In the genomic region with DNA sequence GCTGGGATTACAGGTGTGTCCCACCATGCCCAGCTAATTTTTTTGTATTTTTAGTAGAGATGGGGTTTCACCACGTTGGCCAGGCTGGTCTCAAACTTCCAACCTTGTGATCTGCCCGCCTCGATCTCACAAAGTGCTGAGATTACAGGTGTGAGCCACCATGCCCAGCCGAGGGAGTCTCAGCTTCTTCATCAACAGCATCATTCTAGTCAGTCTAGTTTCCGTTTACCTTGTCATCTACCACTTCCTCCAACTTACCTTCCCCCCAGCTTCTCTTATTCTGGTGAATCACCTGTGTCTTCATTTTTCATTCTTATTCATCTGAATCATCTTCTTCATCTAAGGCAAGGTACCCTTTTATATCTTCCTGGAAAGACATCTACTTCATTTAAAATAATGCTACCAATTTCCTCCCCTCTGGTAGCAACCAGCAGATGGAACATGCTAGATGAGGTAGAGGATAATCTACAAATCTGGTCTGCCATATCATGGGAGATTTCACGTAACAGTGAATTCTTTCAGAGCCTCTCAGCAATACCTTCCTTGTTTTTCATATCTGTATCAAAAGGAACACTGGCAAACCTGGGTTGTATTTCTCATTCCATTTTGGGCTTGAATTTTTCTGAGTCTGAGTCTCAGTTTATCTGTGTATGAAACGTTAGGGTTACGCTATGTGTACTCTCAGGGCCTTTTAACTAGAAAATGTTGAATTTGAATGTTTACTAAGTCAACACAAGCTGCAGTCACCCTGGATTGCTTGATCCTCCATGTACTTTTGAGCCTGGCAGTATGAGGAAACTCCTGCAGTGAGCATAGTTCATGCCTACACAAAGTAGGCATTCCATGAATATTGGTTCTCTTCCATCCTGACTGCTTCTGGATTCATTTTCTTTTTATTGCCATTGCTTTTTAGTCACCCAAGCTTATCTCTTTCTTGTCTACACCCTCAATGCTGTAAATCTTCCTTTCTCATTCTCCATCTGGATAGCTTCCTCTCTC, we compare ENCODE assay signal across 11 cellular contexts. TPM values are rescaled to one million over a fixed set of nuclear protein-coding genes. Genes with fewer than 3 reads are reported as not detected.
A peak's percentile ranks its signal among the peaks of the same experiment; 100 is the strongest.
DNase-seq lines count a peak whose midpoint lies in the region; ATAC-seq and TF ChIP-seq lines count a peak whose summit lies in the region.
"Had no signal": no experiment of that assay in that cellular context is flagged by ENCODE, and none has a peak within 500 bp of the region (broad histone marks: within the 10 kb centered on the region; RNA-seq: fewer than 3 reads in every experiment).

No MANE protein-coding gene starts in this region.

- no peaks in the 10 kb centered on the region for H3K9me3 ChIP-seq in left ventricle myocardium inferior (replicated peaks)
- H3K9me3 ChIP-seq in aorta (ENCODE audit: control insufficient read depth, low read length) = no peaks in the 10 kb centered on the region
- no peaks in the 10 kb centered on the region for H3K9me3 ChIP-seq in neural progenitor cell (ENCODE audit: low read depth)
- H3K9me3 ChIP-seq: ovary had no signal

- no peaks in the 10 kb centered on the region for H3K27me3 ChIP-seq in left ventricle myocardium inferior (ENCODE audit: low read depth)
- H3K27me3 ChIP-seq in aorta (ENCODE audit: control insufficient read depth in 1 of 2, insufficient read depth in 2 of 2, low read length in 1 of 2) = no peaks in the 10 kb centered on the region
- H3K27me3 ChIP-seq in neural progenitor cell = no peaks in the 10 kb centered on the region
- H3K27me3 ChIP-seq: ovary had no signal

- H3K27ac ChIP-seq in left ventricle myocardium inferior (replicated peaks) (peak overlapping the region; percentile 75), aorta (ENCODE audit: low read depth in 1 of 2, low read length in 2 of 2) (peak overlapping the region; percentile 70 to 87), neural progenitor cell (no peak overlapping the region)
- H3K27ac ChIP-seq: ovary had no signal

- H3F3A ChIP-seq in neural progenitor cell (ENCODE audit: low read depth) = no peaks in the 10 kb centered on the region

- no peak overlapping the region for H3K4me2 ChIP-seq in neural progenitor cell

- ATAC-seq in Right ventricle myocardium superior (ENCODE audit: poor library complexity) (no peak), aorta (ENCODE audit: low FRiP score) (no peak)
- ATAC-seq: GM12878, HCT116 had no signal

- H3K9me3 Mint-ChIP-seq in activated naive CD8-positive, alpha-beta T cell treated with anti-CD3 and anti-CD28 coated beads for 36 hours = peaks cover 2% of the 10 kb centered on the region
- H3K9me3 Mint-ChIP-seq in osteocyte (ENCODE audit: unreplicated experiment) (no peaks in the 10 kb centered on the region), neural progenitor cell (no peaks in the 10 kb centered on the region), glutamatergic neuron (ENCODE audit: unreplicated experiment) (no peaks in the 10 kb centered on the region)

- H3K4me3 Mint-ChIP-seq in activated naive CD8-positive, alpha-beta T cell treated with anti-CD3 and anti-CD28 coated beads for 36 hours = peak overlapping the region; percentile 29
- H3K4me3 Mint-ChIP-seq in osteocyte (ENCODE audit: unreplicated experiment) (no peak overlapping the region), neural progenitor cell (no peak overlapping the region), glutamatergic neuron (ENCODE audit: unreplicated experiment) (no peak overlapping the region)

- no peak overlapping the region for H3K9ac ChIP-seq in neural progenitor cell

- no peak overlapping the region for H3K4me3 ChIP-seq in left ventricle myocardium inferior
- H3K4me3 ChIP-seq in aorta (ENCODE audit: low read length in 2 of 2) = no peak overlapping the region
- no peak overlapping the region for H3K4me3 ChIP-seq in neural progenitor cell
- H3K4me3 ChIP-seq: GM12878, ovary had no signal

- intact Hi-C loops in left ventricle myocardium inferior (cut with micrococcal nuclease) (no loop called here), Right ventricle myocardium superior (cut with DNase I) (no loop called here), aorta (cut with DNase I) (no loop called here)

- H3K4me1 Mint-ChIP-seq in activated naive CD8-positive, alpha-beta T cell treated with anti-CD3 and anti-CD28 coated beads for 36 hours = peaks cover 34% of the 10 kb centered on the region
- H3K4me1 Mint-ChIP-seq in osteocyte (ENCODE audit: unreplicated experiment) (peaks cover 43% of the 10 kb centered on the region), neural progenitor cell (peaks cover 29% of the 10 kb centered on the region), glutamatergic neuron (ENCODE audit: low read depth, unreplicated experiment) (peaks cover 8% of the 10 kb centered on the region)

- peaks cover 18% of the 10 kb centered on the region for H3K36me3 Mint-ChIP-seq in activated naive CD8-positive, alpha-beta T cell treated with anti-CD3 and anti-CD28 coated beads for 36 hours
- H3K36me3 Mint-ChIP-seq in osteocyte (ENCODE audit: unreplicated experiment) (peaks cover 3% of the 10 kb centered on the region), neural progenitor cell (peaks cover 18% of the 10 kb centered on the region), glutamatergic neuron (ENCODE audit: unreplicated experiment) (no peaks in the 10 kb centered on the region)

- peaks cover 8% of the 10 kb centered on the region for H4K20me1 ChIP-seq in neural progenitor cell (ENCODE audit: low read depth)

- H3K79me2 ChIP-seq in neural progenitor cell (ENCODE audit: low read depth) = peaks cover 57% of the 10 kb centered on the region

- H2AFZ ChIP-seq in neural progenitor cell (replicated peaks) = no peak overlapping the region

- WGBS in aorta, 2 donors = 63 to 70% methylated on average over 8 of the region's 8 CpGs

- H3K4me1 ChIP-seq in left ventricle myocardium inferior (peaks cover 96% of the 10 kb centered on the region), aorta (ENCODE audit: control insufficient read depth in 1 of 2, insufficient read depth in 2 of 2, low read length in 2 of 2) (peaks cover 9 to 14% of the 10 kb centered on the region in 2 donors), neural progenitor cell (peaks cover 17% of the 10 kb centered on the region)

- H3K27ac Mint-ChIP-seq in activated naive CD8-positive, alpha-beta T cell treated with anti-CD3 and anti-CD28 coated beads for 36 hours = peak overlapping the region; percentile 79
- H3K27ac Mint-ChIP-seq in osteocyte (ENCODE audit: unreplicated experiment) (peak overlapping the region; percentile 13), neural progenitor cell (no peak overlapping the region), glutamatergic neuron (ENCODE audit: unreplicated experiment) (no peak overlapping the region)

- DNase-seq in left ventricle myocardium inferior (no peak), Right ventricle myocardium superior (no peak), osteocyte (ENCODE audit: extremely low spot score, unreplicated experiment) (no peak), aorta (no peak), neural progenitor cell (ENCODE audit: low spot score) (no peak), glutamatergic neuron (no peak), NCI-H2029 (lab: John Stamatoyannopoulos, UW) (no peak)
- DNase-seq in activated naive CD8-positive, alpha-beta T cell treated with anti-CD3 and anti-CD28 coated beads for 36 hours = peak; percentile 41

- H3K36me3 ChIP-seq in left ventricle myocardium inferior (no peaks in the 10 kb centered on the region), aorta (ENCODE audit: control insufficient read depth in 1 of 2, insufficient read depth in 2 of 2, low read length in 1 of 2) (no peaks in the 10 kb centered on the region), neural progenitor cell (no peaks in the 10 kb centered on the region)
- H3K36me3 ChIP-seq: ovary had no signal

- no peaks in the 10 kb centered on the region for H3K27me3 Mint-ChIP-seq in activated naive CD8-positive, alpha-beta T cell treated with anti-CD3 and anti-CD28 coated beads for 36 hours
- H3K27me3 Mint-ChIP-seq in osteocyte (ENCODE audit: unreplicated experiment) (no peaks in the 10 kb centered on the region), neural progenitor cell (ENCODE audit: insufficient read depth, low read depth) (peaks cover 2% of the 10 kb centered on the region), glutamatergic neuron (ENCODE audit: unreplicated experiment) (peaks cover 4% of the 10 kb centered on the region)

- TF ChIP-seq CTCF in left ventricle myocardium inferior (IDR thresholded peaks at IDR 0.05; ENCODE audit: borderline replicate concordance) (no peak), osteocyte (IDR thresholded peaks at IDR 0.05) (no peak), neural progenitor cell (IDR thresholded peaks at IDR 0.05) (no peak), glutamatergic neuron (IDR thresholded peaks at IDR 0.05; ENCODE audit: partially characterized antibody, unreplicated experiment) (no peak)

RNA-seq across cellular contexts. Expression of a gene that starts 16.8 kb away (rescaled TPM):
- total RNA-seq in left ventricle myocardium inferior = 97.4 TPM
- 92.9 TPM for total RNA-seq in Right ventricle myocardium superior
- 10 to 100 TPM; 15.0 to 15.3 TPM for total RNA-seq in activated naive CD8-positive, alpha-beta T cell treated with anti-CD3 and anti-CD28 coated beads for 36 hours
- 184 and 187 TPM in 2 replicates for total RNA-seq in osteocyte
- 1,000 to 10,000 TPM in 1 of 2 donors, 100 to 1,000 TPM in 1; 995 to 2,536 TPM for total RNA-seq in aorta
- polyA plus RNA-seq in aorta = 10 to 100 TPM; 37.7 to 58.8 TPM
- total RNA-seq in neural progenitor cell (ENCODE audit: low replicate concordance) = 18.9 and 27.4 TPM in 2 replicates
- 23.1 TPM for total RNA-seq in glutamatergic neuron (ENCODE audit: unreplicated experiment)

Comparison
In these comparisons a context has a peak if more than half of its experiments do, and no peak if none do; other contexts are left out.
1. H3K27ac Mint-ChIP-seq: peak in activated naive CD8-positive, alpha-beta T cell treated with anti-CD3 and anti-CD28 coated beads for 36 hours (single experiment) and osteocyte (single experiment); none in neural progenitor cell (single experiment) and glutamatergic neuron (single experiment).